In genomic region chr3:151852074-151852811, GRCh38 we compare ENCODE assay signal across 1 cellular context.
TF ChIP-seq lines count a peak whose summit lies in the region.

No MANE protein-coding gene starts in this region.

TF ChIP-seq in K562, 482 proteins besides CTCF, POLR2A, EP300 and RAD21 (continued from another document and continues in another):
- TF ChIP-seq E2F5 (CRISPR knock-in tag; IDR thresholded peaks at IDR 0.05): no peak
- peak; percentile 59; the same call in 1 of the 2 replicates for TF ChIP-seq TFAP4 (CRISPR knock-in tag; IDR thresholded peaks at IDR 0.05; ENCODE audit: borderline replicate concordance)
- TF ChIP-seq NFIC (IDR thresholded peaks at IDR 0.05): 0 out of 2 replicates have a peak, but pooled peaks have one; percentile 17
- TF ChIP-seq RUNX1 (IDR thresholded peaks at IDR 0.05; ENCODE audit: low read depth): no peak
- no peak for TF ChIP-seq ZNF644 (tag; IDR thresholded peaks at IDR 0.05; ENCODE audit: low read depth)
- TF ChIP-seq TAF9B (IDR thresholded peaks at IDR 0.05; ENCODE audit: partially characterized antibody): no peak
- peak; percentile 13 for TF ChIP-seq PRDM10 (IDR thresholded peaks at IDR 0.05; ENCODE audit: partially characterized antibody)
- no peak for TF ChIP-seq NBN (IDR thresholded peaks at IDR 0.05; ENCODE audit: low read depth)
- TF ChIP-seq ZNF253 (CRISPR knock-in tag; conservative IDR thresholded peaks at IDR 0.05): no peak
- TF ChIP-seq KDM1A (IDR thresholded peaks at IDR 0.05): peak; percentile 33 to 48; a peak in 1 of 4 replicates
- TF ChIP-seq NFIX (CRISPR knock-in tag; IDR thresholded peaks at IDR 0.05; ENCODE audit: low read depth): no peak
- TF ChIP-seq ZNF76 (CRISPR knock-in tag; IDR thresholded peaks at IDR 0.05; ENCODE audit: borderline replicate concordance): no peak
- TF ChIP-seq BMI1 (IDR thresholded peaks at IDR 0.05; ENCODE audit: low read length): no peak
- no peak for TF ChIP-seq FOXP4 (CRISPR knock-in tag; IDR thresholded peaks at IDR 0.05; ENCODE audit: borderline replicate concordance)
- peak; percentile 77 for TF ChIP-seq SMAD4 (CRISPR knock-in tag; conservative IDR thresholded peaks at IDR 0.05)
- peak; percentile 42; the same call in 1 of the 2 replicates for TF ChIP-seq TCF3 (CRISPR knock-in tag; IDR thresholded peaks at IDR 0.05)
- peak; percentile 52; the same call in 1 of the 2 replicates for TF ChIP-seq RNF2 (IDR thresholded peaks at IDR 0.05)
- TF ChIP-seq TCF15 (CRISPR knock-in tag; IDR thresholded peaks at IDR 0.05): no peak
- no peak for TF ChIP-seq FOS (IDR thresholded peaks at IDR 0.05; ENCODE audit: extremely low read depth, insufficient read length)
- no peak for TF ChIP-seq SAFB (IDR thresholded peaks at IDR 0.05; ENCODE audit: borderline replicate concordance, low read depth, low read length)
- no peak for TF ChIP-seq TEAD2 (tag; IDR thresholded peaks at IDR 0.05)
- no peak for TF ChIP-seq ZNF175 (CRISPR knock-in tag; IDR thresholded peaks at IDR 0.05; ENCODE audit: low read depth)
- TF ChIP-seq BRD9 (IDR thresholded peaks at IDR 0.05; ENCODE audit: low read depth, partially characterized antibody): no peak
- TF ChIP-seq POLR2AphosphoS5 (IDR thresholded peaks at IDR 0.05; ENCODE audit: control insufficient read depth, insufficient read depth, low read depth, low read length): peak; percentile 62
- peak; percentile 70 for TF ChIP-seq NCOR1 (IDR thresholded peaks at IDR 0.05)
- TF ChIP-seq EP400 (IDR thresholded peaks at IDR 0.05): no peak
- TF ChIP-seq LEF1 (IDR thresholded peaks at IDR 0.05): 0 out of 2 replicates have a peak, but pooled peaks have one; percentile 29
- no peak for TF ChIP-seq ZBTB49 (CRISPR knock-in tag; IDR thresholded peaks at IDR 0.05; ENCODE audit: borderline replicate concordance)
- no peak for TF ChIP-seq THAP7 (CRISPR knock-in tag; IDR thresholded peaks at IDR 0.05)
- peak; percentile 64; the same call in 1 of the 2 replicates for TF ChIP-seq TAL1 (IDR thresholded peaks at IDR 0.05)
- TF ChIP-seq CLOCK (CRISPR knock-in tag; IDR thresholded peaks at IDR 0.05; ENCODE audit: borderline replicate concordance): no peak
- no peak for TF ChIP-seq ZNF511 (CRISPR knock-in tag; IDR thresholded peaks at IDR 0.05)
- no peak for TF ChIP-seq ZNF282 (CRISPR knock-in tag; IDR thresholded peaks at IDR 0.05)
- no peak for TF ChIP-seq ERF (CRISPR knock-in tag; IDR thresholded peaks at IDR 0.05)
- TF ChIP-seq BHLHE40 (IDR thresholded peaks at IDR 0.05; ENCODE audit: low read length): no peak
- TF ChIP-seq CREBBP (IDR thresholded peaks at IDR 0.05; ENCODE audit: low read depth, low read length): no peak
- no peak for TF ChIP-seq SIN3A (IDR thresholded peaks at IDR 0.05; ENCODE audit: borderline replicate concordance in 2 of 2, control insufficient read depth in 1 of 2, low read depth in 2 of 2, low read length in 2 of 2)
- TF ChIP-seq ZSCAN32 (CRISPR knock-in tag; IDR thresholded peaks at IDR 0.05): no peak
- TF ChIP-seq CBFA2T2 (conservative IDR thresholded peaks at IDR 0.05): peak; percentile 77
- TF ChIP-seq PHF8 (IDR thresholded peaks at IDR 0.05; ENCODE audit: borderline replicate concordance, low read length): no peak
- TF ChIP-seq CHD2 (IDR thresholded peaks at IDR 0.05; ENCODE audit: low read depth, low read length): peak; percentile 63
- TF ChIP-seq XRCC4 (IDR thresholded peaks at IDR 0.05; ENCODE audit: extremely low read depth, insufficient read depth, insufficient read length): no peak
- TF ChIP-seq JUND (IDR thresholded peaks at IDR 0.05; ENCODE audit: borderline replicate concordance, low read depth, low read length): no peak
- peak; percentile 22; the same call in 1 of the 3 replicates for TF ChIP-seq JUND (tag; IDR thresholded peaks at IDR 0.05; ENCODE audit: borderline replicate concordance, low read depth, low read length)
- TF ChIP-seq ZNF324 (CRISPR knock-in tag; IDR thresholded peaks at IDR 0.05): no peak
- TF ChIP-seq CBFA2T3 (IDR thresholded peaks at IDR 0.05): peak; percentile 86
- peak; percentile 15; the same call in 1 of the 2 replicates for TF ChIP-seq BCOR (IDR thresholded peaks at IDR 0.05)
- TF ChIP-seq ZBTB7A (IDR thresholded peaks at IDR 0.05; ENCODE audit: borderline replicate concordance, control insufficient read depth, low read depth, low read length): 0 out of 2 replicates have a peak, but pooled peaks have one; percentile 35
- TF ChIP-seq RCOR1 (IDR thresholded peaks at IDR 0.05; ENCODE audit: borderline replicate concordance in 1 of 2, low read depth in 2 of 2, low read length in 2 of 2): peak in 1 of 2 experiments; percentile 46; a peak in 1 of 4 replicates
- peak; percentile 75 for TF ChIP-seq ARID1B (IDR thresholded peaks at IDR 0.05)
- peak; percentile 16 to 80 (median 54) for TF ChIP-seq YY1 (IDR thresholded peaks at IDR 0.05; ENCODE audit: borderline replicate concordance in 1 of 3, control insufficient read depth in 1 of 3, extremely low read depth in 1 of 3, insufficient read depth in 3 of 3, insufficient read length in 1 of 3, insufficient replicate concordance in 2 of 3, low read depth in 1 of 3, low read length in 2 of 3)
- TF ChIP-seq SRSF9 (IDR thresholded peaks at IDR 0.05; ENCODE audit: borderline replicate concordance, low read depth, low read length): no peak
- TF ChIP-seq ETS1 (conservative IDR thresholded peaks at IDR 0.05; ENCODE audit: control insufficient read depth, low read depth, low read length): no peak
- TF ChIP-seq ZNF224 (CRISPR knock-in tag; IDR thresholded peaks at IDR 0.05): no peak
- TF ChIP-seq HDAC8 (tag; IDR thresholded peaks at IDR 0.05): no peak
- no peak for TF ChIP-seq NR4A1 (CRISPR knock-in tag; IDR thresholded peaks at IDR 0.05)
- no peak for TF ChIP-seq NR4A1 (tag; IDR thresholded peaks at IDR 0.05)
- no peak for TF ChIP-seq SREBF2 (CRISPR knock-in tag; IDR thresholded peaks at IDR 0.05)
